24 cellular contexts compared by ENCODE assay signal in the genomic region with DNA sequence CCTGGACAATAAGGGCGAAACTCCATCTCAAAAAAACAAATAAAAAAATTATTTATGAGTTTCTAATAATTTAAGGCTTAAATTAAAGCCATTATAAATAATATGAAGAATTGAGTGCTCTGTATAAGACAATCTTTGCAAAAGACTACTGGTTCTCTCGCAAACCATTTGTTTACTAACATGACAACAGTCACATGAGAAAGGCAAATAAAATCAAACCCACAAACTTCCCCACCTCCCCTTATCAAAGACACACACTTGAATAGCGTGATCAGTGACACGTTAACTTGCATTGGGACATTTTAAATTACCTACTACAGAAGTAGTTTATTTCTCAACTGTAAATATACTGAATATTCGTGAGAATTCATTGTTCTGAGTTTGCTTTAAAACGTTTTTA. TPM values are rescaled to one million over a fixed set of nuclear protein-coding genes. Genes with fewer than 3 reads are reported as not detected.
A peak's percentile ranks its signal among the peaks of the same experiment; 100 is the strongest.
DNase-seq lines count a peak whose midpoint lies in the region; ATAC-seq, FAIRE-seq and TF ChIP-seq lines count a peak whose summit lies in the region.
"Had no signal": no experiment of that assay in that cellular context is flagged by ENCODE, and none has a peak within 500 bp of the region (broad histone marks: within the 10 kb centered on the region; RNA-seq: fewer than 3 reads in every experiment).

No MANE protein-coding gene starts in this region.

- TF ChIP-seq CTCF in liver (IDR thresholded peaks at IDR 0.05; ENCODE audit: low read depth, low read length, missing input control) (no peak), pancreas (IDR thresholded peaks at IDR 0.05) (no peak), GM23338 (conservative IDR thresholded peaks at IDR 0.05; ENCODE audit: low read depth in 2 of 2) (no peak)

- H3K4me3 ChIP-seq in SJSA1: no peak overlapping the region
- H3K4me3 ChIP-seq in liver (ENCODE audit: low read depth in 1 of 3, low read length in 3 of 3): no peak overlapping the region
- no peak overlapping the region for H3K4me3 ChIP-seq in pancreas
- H3K4me3 ChIP-seq in GM23338: no peak overlapping the region
- H3K4me3 ChIP-seq: A549, BLaER1 had no signal

- peak; percentile 49 for ATAC-seq in left lobe of liver
- ATAC-seq in pancreas: peak in 3 of 4 donors; percentile 14 to 49 (median 36)
- ATAC-seq in GM23338: no peak
- no peak for ATAC-seq in GM18867 (IDR thresholded peaks at IDR 0.05; ENCODE audit: unreplicated experiment)
- ATAC-seq: A549 had no signal

- H3K4me2 ChIP-seq in GM23338: no peak overlapping the region
- H3K4me2 ChIP-seq: A549, BLaER1 had no signal

- DNase-seq in SJSA1 (ENCODE audit: low read depth in 1 of 2, low spot score in 2 of 2) (peak in 1 of 2 experiments; percentile 23), left lobe of liver (ENCODE audit: low spot score) (no peak), pancreas (no peak), GM23338 (ENCODE audit: low spot score) (no peak)
- no peak for DNase-seq in stimulated activated CD4-positive, alpha-beta T cell treated with anti-CD3 and anti-CD28 coated beads, Interleukin-1b, Interleukin-23, amount 100 ng/mL, for 48 hours
- DNase-seq: AML-193; BE2C; C1 segment of cervical spinal cord; CD4-positive, alpha-beta memory T cell; CD4-positive, CD25-positive, alpha-beta regulatory T cell; CD8-positive, alpha-beta memory T cell; COR-L47; DMS 273 treated with DMSO at 0.1 percent for 48 hours; DMS153; DMS53; DMS79; GF-D8 had no signal

- 0 out of 2 replicates have a peak overlapping the region, but pooled peaks have one; percentile 28 for H3K27ac ChIP-seq in SJSA1
- H3K27ac ChIP-seq in liver (ENCODE audit: low read depth in 1 of 2, low read length in 2 of 2): peak overlapping the region; percentile 57 to 65
- no peak overlapping the region for H3K27ac ChIP-seq in pancreas
- no peak overlapping the region for H3K27ac ChIP-seq in GM23338 (ENCODE audit: low read depth)
- H3K27ac ChIP-seq: 22Rv1, A549, BLaER1 had no signal

- peaks cover 9% of the 10 kb centered on the region; the same call in 2 of the 3 replicates for H3K36me3 Mint-ChIP-seq in GM23338 (ENCODE audit: low read depth)

- no peak for FAIRE-seq in pancreas (lab: Jason Lieb, UNC)
- FAIRE-seq: A549, GM12891 had no signal

- peaks cover 97% of the 10 kb centered on the region for H3K79me2 ChIP-seq in GM23338 (replicated peaks; ENCODE audit: insufficient read depth)

- H3K4me1 ChIP-seq in SJSA1 (replicated peaks) (peaks cover 33% of the 10 kb centered on the region), liver (ENCODE audit: control insufficient read depth in 4 of 4, insufficient read depth in 4 of 4, low read length in 3 of 4) (peaks cover 6 to 13% (median 7%) of the 10 kb centered on the region in 4 donors), pancreas (peaks cover 2 to 27% (median 22%) of the 10 kb centered on the region in 3 donors), GM23338 (ENCODE audit: insufficient read depth) (no peaks in the 10 kb centered on the region; the same call in 1 of the 2 replicates)
- H3K4me1 ChIP-seq: BE2C, BLaER1 had no signal

- no peak for TF ChIP-seq RAD21 in liver (IDR thresholded peaks at IDR 0.05)

- H3K4me3 Mint-ChIP-seq in GM23338: no peak overlapping the region
- H3K4me3 Mint-ChIP-seq: CD14-positive monocyte; CD8-positive, alpha-beta memory T cell had no signal

- intact Hi-C loops in pancreas (cut with DNase I): no loop called here

- peaks cover 3% of the 10 kb centered on the region for H3K27me3 Mint-ChIP-seq in GM23338 (ENCODE audit: insufficient read depth, low read depth, poor library complexity)
- H3K27me3 Mint-ChIP-seq: CD4-positive, alpha-beta memory T cell; CD4-positive, CD25-positive, alpha-beta regulatory T cell; CD8-positive, alpha-beta memory T cell had no signal

- no peaks in the 10 kb centered on the region for H3K9me2 ChIP-seq in GM23338 (ENCODE audit: insufficient read depth)

- H4K20me1 ChIP-seq in GM23338 (replicated peaks; ENCODE audit: insufficient read depth): peaks cover 40% of the 10 kb centered on the region

- H3K36me3 ChIP-seq in SJSA1 (peaks cover 28% of the 10 kb centered on the region), liver (ENCODE audit: control insufficient read depth in 4 of 4, insufficient read depth in 3 of 4, low read depth in 1 of 4, low read length in 3 of 4) (peaks cover 0 to 9% (median 5%) of the 10 kb centered on the region in 4 donors), pancreas (no peaks in the 10 kb centered on the region), GM23338 (ENCODE audit: insufficient read depth) (no peaks in the 10 kb centered on the region)
- H3K36me3 ChIP-seq: BE2C had no signal

- H2AFZ ChIP-seq in GM23338: no peak overlapping the region

- WGBS in liver: 38% methylated on average over 6 of the region's 6 CpGs
- WGBS in pancreas, 2 donors: 42 to 44% methylated on average over 6 of the region's 6 CpGs

- no peaks in the 10 kb centered on the region; the same call in 2 of the 3 replicates for H3K9me3 Mint-ChIP-seq in GM23338
- H3K9me3 Mint-ChIP-seq: CD14-positive monocyte; CD4-positive, alpha-beta memory T cell; CD4-positive, CD25-positive, alpha-beta regulatory T cell; CD8-positive, alpha-beta memory T cell had no signal

- H3K27ac Mint-ChIP-seq in GM23338: no peak overlapping the region
- H3K27ac Mint-ChIP-seq: CD4-positive, CD25-positive, alpha-beta regulatory T cell had no signal

- H3K27me3 ChIP-seq in SJSA1 (replicated peaks) (no peaks in the 10 kb centered on the region; the same call in 1 of the 2 replicates), liver (ENCODE audit: control insufficient read depth in 4 of 4, insufficient read depth in 4 of 4, low read length in 3 of 4) (no peaks in the 10 kb centered on the region), pancreas (no peaks in the 10 kb centered on the region), GM23338 (ENCODE audit: insufficient read depth) (no peaks in the 10 kb centered on the region)
- H3K27me3 ChIP-seq: BE2C, BLaER1 had no signal

- no peaks in the 10 kb centered on the region for H3F3A ChIP-seq in GM23338 (replicated peaks; ENCODE audit: low read depth)

- H3K9me3 ChIP-seq in SJSA1 (replicated peaks): no peaks in the 10 kb centered on the region
- no peaks in the 10 kb centered on the region for H3K9me3 ChIP-seq in liver (ENCODE audit: control insufficient read depth in 4 of 4, low read length in 3 of 4)
- H3K9me3 ChIP-seq in pancreas: no peaks in the 10 kb centered on the region
- H3K9me3 ChIP-seq: A549, BE2C, BLaER1 had no signal

- H3K9ac ChIP-seq in liver (ENCODE audit: low read depth in 1 of 2, low read length in 2 of 2): no peak overlapping the region
- H3K9ac ChIP-seq: BLaER1 had no signal

- H3K4me1 Mint-ChIP-seq in GM23338: peaks cover 2% of the 10 kb centered on the region; the same call in 1 of the 3 replicates

TF ChIP-seq in liver, 16 proteins besides CTCF, POLR2A, EP300 and RAD21 (continues in another document):
- TF ChIP-seq SP1 (IDR thresholded peaks at IDR 0.05) (peak; percentile 6), GABPA (IDR thresholded peaks at IDR 0.05 in 1 of 2, conservative IDR thresholded peaks at IDR 0.05 in 1 of 2) (no peak), TAF1 (conservative IDR thresholded peaks at IDR 0.05) (no peak), HNF4G (IDR thresholded peaks at IDR 0.05) (no peak), MAX (IDR thresholded peaks at IDR 0.05) (no peak), JUND (IDR thresholded peaks at IDR 0.05) (no peak), YY1 (IDR thresholded peaks at IDR 0.05) (no peak), NR2F2 (IDR thresholded peaks at IDR 0.05) (no peak)

TF ChIP-seq in GM23338, 12 proteins besides CTCF, POLR2A, EP300 and RAD21 (continues in another document):
- TF ChIP-seq POLR2AphosphoS5 (IDR thresholded peaks at IDR 0.05; ENCODE audit: low read depth): no peak
- no peak for TF ChIP-seq ZNF331 (CRISPR knock-in tag; IDR thresholded peaks at IDR 0.05; ENCODE audit: low read depth)
- no peak for TF ChIP-seq EZH2phosphoT487 (IDR thresholded peaks at IDR 0.05; ENCODE audit: unreplicated experiment)
- TF ChIP-seq NANOG (IDR thresholded peaks at IDR 0.05; ENCODE audit: borderline replicate concordance): no peak
- no peak for TF ChIP-seq JUNB (IDR thresholded peaks at IDR 0.05; ENCODE audit: unreplicated experiment)
- TF ChIP-seq, protein P1, sequence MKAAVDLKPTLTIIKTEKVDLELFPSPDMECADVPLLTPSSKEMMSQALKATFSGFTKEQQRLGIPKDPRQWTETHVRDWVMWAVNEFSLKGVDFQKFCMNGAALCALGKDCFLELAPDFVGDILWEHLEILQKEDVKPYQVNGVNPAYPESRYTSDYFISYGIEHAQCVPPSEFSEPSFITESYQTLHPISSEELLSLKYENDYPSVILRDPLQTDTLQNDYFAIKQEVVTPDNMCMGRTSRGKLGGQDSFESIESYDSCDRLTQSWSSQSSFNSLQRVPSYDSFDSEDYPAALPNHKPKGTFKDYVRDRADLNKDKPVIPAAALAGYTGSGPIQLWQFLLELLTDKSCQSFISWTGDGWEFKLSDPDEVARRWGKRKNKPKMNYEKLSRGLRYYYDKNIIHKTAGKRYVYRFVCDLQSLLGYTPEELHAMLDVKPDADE (IDR thresholded peaks at IDR 0.05): no peak
- no peak for TF ChIP-seq CREB1 (CRISPR knock-in tag; IDR thresholded peaks at IDR 0.05; ENCODE audit: low read depth)
- no peak for TF ChIP-seq STAT1 (IDR thresholded peaks at IDR 0.05; ENCODE audit: unreplicated experiment)
- no peak for TF ChIP-seq ZNF114 (CRISPR knock-in tag; IDR thresholded peaks at IDR 0.05)

RNA-seq across cellular contexts. Expression of gene RAB1A, which starts 21.1 kb away (rescaled TPM):
- 127 TPM in 2 replicates for total RNA-seq in SJSA1 (2014; rRNA removed; shearing (Covaris generic))
- total RNA-seq in left lobe of liver (62.3 TPM), liver (10 to 100 TPM; 52.8 to 70.3 TPM), pancreas (10 to 100 TPM; 47.3 to 84.0 (median 69.4) TPM)
- polyA plus RNA-seq in liver (10 to 100 TPM; 85.3 to 89.7 TPM), pancreas (10 to 100 TPM; 43.1 to 70.4 TPM), GM23338 (2016; fragmentation: Nextera tagmentation; extraction: Ambion mirVana) (140 and 172 TPM in 2 replicates)
- total RNA-seq in GM23338 (2014; rRNA removed; shearing (Covaris generic)): 93.6 and 94.8 TPM in 2 replicates

RNA-seq across cellular contexts. Expression of gene CEP68, which starts 52.6 kb away (rescaled TPM):
- total RNA-seq in SJSA1 (2014; rRNA removed; shearing (Covaris generic)): 5.1 and 6.3 TPM in 2 replicates
- total RNA-seq in left lobe of liver (2.2 TPM), liver (1 to 10 TPM; 2.5 to 5.8 TPM), pancreas (10 to 100 TPM in 4 of 6 donors, 1 to 10 TPM in 2; 4.4 to 13.2 (median 10.7) TPM)
- polyA plus RNA-seq in liver (1 to 10 TPM; 2.1 to 5.8 TPM), pancreas (1 to 10 TPM; 4.8 to 7.0 TPM), GM23338 (2016; fragmentation: Nextera tagmentation; extraction: Ambion mirVana) (11.8 and 13.0 TPM in 2 replicates)
- total RNA-seq in GM23338 (2014; rRNA removed; shearing (Covaris generic)): 20.7 and 24.4 TPM in 2 replicates

Comparison
In these comparisons a context has a peak if more than half of its experiments do, and no peak if none do; other contexts are left out.
1. H3K27ac ChIP-seq: peak in SJSA1 (single experiment) and liver (2 of 2); none in pancreas (0 of 4) and GM23338 (single experiment).
2. ATAC-seq: peak in left lobe of liver (single experiment) and pancreas (3 of 4); none in GM23338 (single experiment) and GM18867 (single experiment).